Comparison of ENCODE assay signal across 8 cellular contexts in genomic region chr2:177165103-177165583, GRCh38. TPM values are rescaled to one million over a fixed set of nuclear protein-coding genes. Genes with fewer than 3 reads are reported as not detected.
DNase-seq lines count a peak whose midpoint lies in the region; FAIRE-seq and TF ChIP-seq lines count a peak whose summit lies in the region.

No MANE protein-coding gene starts in this region.

- TF ChIP-seq POLR2A in GM12892 (IDR thresholded peaks at IDR 0.05; ENCODE audit: low read depth, low read length), result no peak

- peak overlapping the region; percentile 81 to 83 for H3K27ac ChIP-seq in coronary artery

- TF ChIP-seq CTCF in coronary artery (IDR thresholded peaks at IDR 0.05), result no peak
- no peak for TF ChIP-seq CTCF in GM10248 (IDR thresholded peaks at IDR 0.05; ENCODE audit: control extremely low read depth, extremely low read depth, low read depth, missing control alignments)

- FAIRE-seq in GM12892 (lab: Jason Lieb, UNC), result no peak

- CTCF ChIA-PET in GM10248 (lab: Yijun Ruan, JAX), result interaction anchor here (0.6 to 6.5 kb wide), 73 partner anchors 9 to 1125 kb away, joined by 3 to 157 read pairs (median 5); partner anchors contain the start of genes AGPS and NFE2L2

- POLR2A ChIA-PET in GM10248 (lab: Yijun Ruan, JAX), result interaction anchor here (0.7 to 1.6 kb wide), 3 partner anchors 98 to 100 kb away, joined by 3 to 9 read pairs (median 5); partner anchors contain the start of gene NFE2L2

- peak overlapping the region; percentile 57 for H3K4me3 ChIP-seq in coronary artery

- DNase-seq in NCI-H187 treated with DMSO at 0.1 percent for 48 hours (lab: John Stamatoyannopoulos, UW), result peak; percentile 1
- DNase-seq in NCI-H187 (lab: John Stamatoyannopoulos, UW), result no peak
- peak; percentile 58 for DNase-seq in NCI-H69 (lab: John Stamatoyannopoulos, UW)
- DNase-seq in coronary artery (ENCODE audit: low spot score), result no peak
- DNase-seq in middle frontal gyrus (ENCODE audit: extremely low spot score, low spot score), result peak; percentile 44
- no peak for DNase-seq in dedifferentiated amniotic fluid mesenchymal stem cell (ENCODE audit: extremely low spot score)
- DNase-seq in GM10248 (ENCODE audit: extremely low spot score), result no peak
- no peak for DNase-seq in GM12892 (ENCODE audit: insufficient read length)

RNA-seq across cellular contexts. Expression of gene HNRNPA3, which starts 47.5 kb away (rescaled TPM):
- polyA plus RNA-seq in GM12892 (2012; ENCODE audit: missing spikeins), result 303 TPM

Comparison
In these comparisons a context has a peak if more than half of its experiments do, and no peak if none do; other contexts are left out.
1. DNase-seq: peak in NCI-H187 treated with DMSO at 0.1 percent for 48 hours (single experiment), NCI-H69 (single experiment) and middle frontal gyrus (single experiment); none in NCI-H187 (0 of 2), coronary artery (single experiment), dedifferentiated amniotic fluid mesenchymal stem cell (single experiment), GM10248 (single experiment) and GM12892 (single experiment).